In the genomic region with DNA sequence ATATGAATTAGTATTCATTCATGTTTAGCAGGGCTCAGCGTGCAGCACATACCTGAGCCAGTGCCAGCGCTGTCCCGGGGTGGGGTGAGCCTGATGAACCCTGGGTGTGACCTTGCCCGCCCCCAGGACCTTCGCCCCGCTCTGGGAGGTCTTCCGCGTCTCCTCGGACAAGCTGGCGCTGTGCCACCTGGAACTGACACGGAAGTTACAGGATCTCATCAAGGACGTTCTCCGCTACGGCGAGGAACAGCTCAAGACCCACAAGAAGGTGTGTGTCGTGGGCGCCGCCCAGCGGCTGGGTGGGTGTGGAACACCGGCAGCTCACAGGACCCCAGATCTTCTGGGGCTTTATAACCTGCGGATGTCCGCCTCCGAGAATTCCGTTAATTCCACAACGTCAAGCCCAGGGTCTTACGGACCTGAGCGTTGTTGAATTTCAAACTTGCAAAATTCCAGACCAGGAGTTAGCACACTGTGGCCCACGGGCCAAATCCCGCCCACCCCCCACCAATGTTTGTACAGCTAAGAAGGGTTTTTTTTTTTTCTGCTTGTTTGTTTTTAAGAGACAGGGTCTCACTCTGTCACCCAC, we compare ENCODE assay signal across 1 cellular context.
A peak's percentile ranks its signal among the peaks of the same experiment; 100 is the strongest.
TF ChIP-seq lines count a peak whose summit lies in the region.

No MANE protein-coding gene starts in this region.

TF ChIP-seq in HepG2, 621 proteins besides CTCF, POLR2A, EP300 and RAD21 (continued from another document and continues in another):
- TF ChIP-seq, protein P1, sequence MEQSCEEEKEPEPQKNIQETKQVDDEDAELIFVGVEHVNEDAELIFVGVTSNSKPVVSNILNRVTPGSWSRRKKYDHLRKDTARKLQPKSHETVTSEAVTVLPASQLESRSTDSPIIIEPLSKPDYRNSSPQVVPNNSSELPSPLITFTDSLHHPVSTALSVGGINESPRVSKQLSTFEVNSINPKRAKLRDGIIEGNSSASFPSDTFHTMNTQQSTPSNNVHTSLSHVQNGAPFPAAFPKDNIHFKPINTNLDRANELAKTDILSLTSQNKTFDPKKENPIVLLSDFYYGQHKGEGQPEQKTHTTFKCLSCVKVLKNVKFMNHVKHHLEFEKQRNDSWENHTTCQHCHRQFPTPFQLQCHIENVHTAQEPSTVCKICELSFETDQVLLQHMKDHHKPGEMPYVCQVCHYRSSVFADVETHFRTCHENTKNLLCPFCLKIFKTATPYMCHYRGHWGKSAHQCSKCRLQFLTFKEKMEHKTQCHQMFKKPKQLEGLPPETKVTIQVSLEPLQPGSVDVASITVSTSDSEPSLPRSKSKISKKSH (CRISPR knock-in tag; IDR thresholded peaks at IDR 0.05; ENCODE audit: borderline replicate concordance): no peak
- TF ChIP-seq TBP (CRISPR knock-in tag; IDR thresholded peaks at IDR 0.05) (no peak), DPF2 (CRISPR knock-in tag; IDR thresholded peaks at IDR 0.05; ENCODE audit: borderline replicate concordance, low read depth) (0 out of 2 replicates have a peak, but pooled peaks have one; percentile 59), SRSF1 (optimal IDR thresholded peaks at IDR 0.05; ENCODE audit: low read depth, low read length) (no peak), ZNF10 (CRISPR knock-in tag; IDR thresholded peaks at IDR 0.05; ENCODE audit: borderline replicate concordance, low read depth) (no peak), HOXA7 (CRISPR knock-in tag; IDR thresholded peaks at IDR 0.05) (no peak), ZNF619 (CRISPR knock-in tag; IDR thresholded peaks at IDR 0.05) (no peak), RARA (CRISPR knock-in tag; IDR thresholded peaks at IDR 0.05) (peak; percentile 78), ZNF350 (CRISPR knock-in tag; IDR thresholded peaks at IDR 0.05; ENCODE audit: borderline replicate concordance, low read depth) (peak; percentile 63; the same call in 1 of the 2 replicates), ZSCAN31 (CRISPR knock-in tag; IDR thresholded peaks at IDR 0.05; ENCODE audit: low read depth) (no peak), ZNF160 (CRISPR knock-in tag; IDR thresholded peaks at IDR 0.05) (0 out of 2 replicates have a peak, but pooled peaks have one; percentile 53), REPIN1 (CRISPR knock-in tag; IDR thresholded peaks at IDR 0.05; ENCODE audit: borderline replicate concordance, low read depth) (0 out of 2 replicates have a peak, but pooled peaks have one; percentile 77), ZNF124 (CRISPR knock-in tag; IDR thresholded peaks at IDR 0.05) (peak; percentile 60; the same call in 1 of the 2 replicates), HDAC1 (CRISPR knock-in tag; IDR thresholded peaks at IDR 0.05) (peak; percentile 71), SIN3A (IDR thresholded peaks at IDR 0.05; ENCODE audit: borderline replicate concordance, low read depth, low read length) (no peak), RXRB (CRISPR knock-in tag; IDR thresholded peaks at IDR 0.05; ENCODE audit: borderline replicate concordance) (peak; percentile 87), NKX3-1 (CRISPR knock-in tag; IDR thresholded peaks at IDR 0.05) (no peak), HNRNPLL (IDR thresholded peaks at IDR 0.05; ENCODE audit: low read depth, low read length, poor library complexity, severe bottlenecking) (peak; percentile 48), PAX8 (CRISPR knock-in tag; IDR thresholded peaks at IDR 0.05; ENCODE audit: borderline replicate concordance) (no peak), ARNT (IDR thresholded peaks at IDR 0.05) (no peak), NFE2L2 (IDR thresholded peaks at IDR 0.05; ENCODE audit: low read length) (no peak), ZNF530 (CRISPR knock-in tag; IDR thresholded peaks at IDR 0.05; ENCODE audit: low read depth) (no peak), ZNF232 (CRISPR knock-in tag; IDR thresholded peaks at IDR 0.05; ENCODE audit: borderline replicate concordance) (peak; percentile 34; the same call in 1 of the 2 replicates), ZNF850 (CRISPR knock-in tag; conservative IDR thresholded peaks at IDR 0.05) (no peak), ESRRA (CRISPR knock-in tag; IDR thresholded peaks at IDR 0.05; ENCODE audit: low read depth) (peak; percentile 96)
- TF ChIP-seq, protein P2, sequence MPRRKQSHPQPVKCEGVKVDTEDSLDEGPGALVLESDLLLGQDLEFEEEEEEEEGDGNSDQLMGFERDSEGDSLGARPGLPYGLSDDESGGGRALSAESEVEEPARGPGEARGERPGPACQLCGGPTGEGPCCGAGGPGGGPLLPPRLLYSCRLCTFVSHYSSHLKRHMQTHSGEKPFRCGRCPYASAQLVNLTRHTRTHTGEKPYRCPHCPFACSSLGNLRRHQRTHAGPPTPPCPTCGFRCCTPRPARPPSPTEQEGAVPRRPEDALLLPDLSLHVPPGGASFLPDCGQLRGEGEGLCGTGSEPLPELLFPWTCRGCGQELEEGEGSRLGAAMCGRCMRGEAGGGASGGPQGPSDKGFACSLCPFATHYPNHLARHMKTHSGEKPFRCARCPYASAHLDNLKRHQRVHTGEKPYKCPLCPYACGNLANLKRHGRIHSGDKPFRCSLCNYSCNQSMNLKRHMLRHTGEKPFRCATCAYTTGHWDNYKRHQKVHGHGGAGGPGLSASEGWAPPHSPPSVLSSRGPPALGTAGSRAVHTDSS (CRISPR knock-in tag; conservative IDR thresholded peaks at IDR 0.05): no peak
- TF ChIP-seq, protein P3, sequence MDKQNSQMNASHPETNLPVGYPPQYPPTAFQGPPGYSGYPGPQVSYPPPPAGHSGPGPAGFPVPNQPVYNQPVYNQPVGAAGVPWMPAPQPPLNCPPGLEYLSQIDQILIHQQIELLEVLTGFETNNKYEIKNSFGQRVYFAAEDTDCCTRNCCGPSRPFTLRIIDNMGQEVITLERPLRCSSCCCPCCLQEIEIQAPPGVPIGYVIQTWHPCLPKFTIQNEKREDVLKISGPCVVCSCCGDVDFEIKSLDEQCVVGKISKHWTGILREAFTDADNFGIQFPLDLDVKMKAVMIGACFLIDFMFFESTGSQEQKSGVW (CRISPR knock-in tag; IDR thresholded peaks at IDR 0.05; ENCODE audit: borderline replicate concordance): no peak
- TF ChIP-seq, protein P4, sequence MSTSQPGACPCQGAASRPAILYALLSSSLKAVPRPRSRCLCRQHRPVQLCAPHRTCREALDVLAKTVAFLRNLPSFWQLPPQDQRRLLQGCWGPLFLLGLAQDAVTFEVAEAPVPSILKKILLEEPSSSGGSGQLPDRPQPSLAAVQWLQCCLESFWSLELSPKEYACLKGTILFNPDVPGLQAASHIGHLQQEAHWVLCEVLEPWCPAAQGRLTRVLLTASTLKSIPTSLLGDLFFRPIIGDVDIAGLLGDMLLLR (CRISPR knock-in tag; IDR thresholded peaks at IDR 0.05): no peak
- TF ChIP-seq, protein P5, sequence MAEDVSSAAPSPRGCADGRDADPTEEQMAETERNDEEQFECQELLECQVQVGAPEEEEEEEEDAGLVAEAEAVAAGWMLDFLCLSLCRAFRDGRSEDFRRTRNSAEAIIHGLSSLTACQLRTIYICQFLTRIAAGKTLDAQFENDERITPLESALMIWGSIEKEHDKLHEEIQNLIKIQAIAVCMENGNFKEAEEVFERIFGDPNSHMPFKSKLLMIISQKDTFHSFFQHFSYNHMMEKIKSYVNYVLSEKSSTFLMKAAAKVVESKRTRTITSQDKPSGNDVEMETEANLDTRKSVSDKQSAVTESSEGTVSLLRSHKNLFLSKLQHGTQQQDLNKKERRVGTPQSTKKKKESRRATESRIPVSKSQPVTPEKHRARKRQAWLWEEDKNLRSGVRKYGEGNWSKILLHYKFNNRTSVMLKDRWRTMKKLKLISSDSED (CRISPR knock-in tag; IDR thresholded peaks at IDR 0.05): no peak
- TF ChIP-seq, protein P6, sequence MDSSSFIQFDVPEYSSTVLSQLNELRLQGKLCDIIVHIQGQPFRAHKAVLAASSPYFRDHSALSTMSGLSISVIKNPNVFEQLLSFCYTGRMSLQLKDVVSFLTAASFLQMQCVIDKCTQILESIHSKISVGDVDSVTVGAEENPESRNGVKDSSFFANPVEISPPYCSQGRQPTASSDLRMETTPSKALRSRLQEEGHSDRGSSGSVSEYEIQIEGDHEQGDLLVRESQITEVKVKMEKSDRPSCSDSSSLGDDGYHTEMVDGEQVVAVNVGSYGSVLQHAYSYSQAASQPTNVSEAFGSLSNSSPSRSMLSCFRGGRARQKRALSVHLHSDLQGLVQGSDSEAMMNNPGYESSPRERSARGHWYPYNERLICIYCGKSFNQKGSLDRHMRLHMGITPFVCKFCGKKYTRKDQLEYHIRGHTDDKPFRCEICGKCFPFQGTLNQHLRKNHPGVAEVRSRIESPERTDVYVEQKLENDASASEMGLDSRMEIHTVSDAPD (CRISPR knock-in tag; IDR thresholded peaks at IDR 0.05): 0 out of 2 replicates have a peak, but pooled peaks have one; percentile 42
- TF ChIP-seq, protein P7, sequence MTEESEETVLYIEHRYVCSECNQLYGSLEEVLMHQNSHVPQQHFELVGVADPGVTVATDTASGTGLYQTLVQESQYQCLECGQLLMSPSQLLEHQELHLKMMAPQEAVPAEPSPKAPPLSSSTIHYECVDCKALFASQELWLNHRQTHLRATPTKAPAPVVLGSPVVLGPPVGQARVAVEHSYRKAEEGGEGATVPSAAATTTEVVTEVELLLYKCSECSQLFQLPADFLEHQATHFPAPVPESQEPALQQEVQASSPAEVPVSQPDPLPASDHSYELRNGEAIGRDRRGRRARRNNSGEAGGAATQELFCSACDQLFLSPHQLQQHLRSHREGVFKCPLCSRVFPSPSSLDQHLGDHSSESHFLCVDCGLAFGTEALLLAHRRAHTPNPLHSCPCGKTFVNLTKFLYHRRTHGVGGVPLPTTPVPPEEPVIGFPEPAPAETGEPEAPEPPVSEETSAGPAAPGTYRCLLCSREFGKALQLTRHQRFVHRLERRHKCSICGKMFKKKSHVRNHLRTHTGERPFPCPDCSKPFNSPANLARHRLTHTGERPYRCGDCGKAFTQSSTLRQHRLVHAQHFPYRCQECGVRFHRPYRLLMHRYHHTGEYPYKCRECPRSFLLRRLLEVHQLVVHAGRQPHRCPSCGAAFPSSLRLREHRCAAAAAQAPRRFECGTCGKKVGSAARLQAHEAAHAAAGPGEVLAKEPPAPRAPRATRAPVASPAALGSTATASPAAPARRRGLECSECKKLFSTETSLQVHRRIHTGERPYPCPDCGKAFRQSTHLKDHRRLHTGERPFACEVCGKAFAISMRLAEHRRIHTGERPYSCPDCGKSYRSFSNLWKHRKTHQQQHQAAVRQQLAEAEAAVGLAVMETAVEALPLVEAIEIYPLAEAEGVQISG (CRISPR knock-in tag; IDR thresholded peaks at IDR 0.05): peak; percentile 79
- TF ChIP-seq, protein P8, sequence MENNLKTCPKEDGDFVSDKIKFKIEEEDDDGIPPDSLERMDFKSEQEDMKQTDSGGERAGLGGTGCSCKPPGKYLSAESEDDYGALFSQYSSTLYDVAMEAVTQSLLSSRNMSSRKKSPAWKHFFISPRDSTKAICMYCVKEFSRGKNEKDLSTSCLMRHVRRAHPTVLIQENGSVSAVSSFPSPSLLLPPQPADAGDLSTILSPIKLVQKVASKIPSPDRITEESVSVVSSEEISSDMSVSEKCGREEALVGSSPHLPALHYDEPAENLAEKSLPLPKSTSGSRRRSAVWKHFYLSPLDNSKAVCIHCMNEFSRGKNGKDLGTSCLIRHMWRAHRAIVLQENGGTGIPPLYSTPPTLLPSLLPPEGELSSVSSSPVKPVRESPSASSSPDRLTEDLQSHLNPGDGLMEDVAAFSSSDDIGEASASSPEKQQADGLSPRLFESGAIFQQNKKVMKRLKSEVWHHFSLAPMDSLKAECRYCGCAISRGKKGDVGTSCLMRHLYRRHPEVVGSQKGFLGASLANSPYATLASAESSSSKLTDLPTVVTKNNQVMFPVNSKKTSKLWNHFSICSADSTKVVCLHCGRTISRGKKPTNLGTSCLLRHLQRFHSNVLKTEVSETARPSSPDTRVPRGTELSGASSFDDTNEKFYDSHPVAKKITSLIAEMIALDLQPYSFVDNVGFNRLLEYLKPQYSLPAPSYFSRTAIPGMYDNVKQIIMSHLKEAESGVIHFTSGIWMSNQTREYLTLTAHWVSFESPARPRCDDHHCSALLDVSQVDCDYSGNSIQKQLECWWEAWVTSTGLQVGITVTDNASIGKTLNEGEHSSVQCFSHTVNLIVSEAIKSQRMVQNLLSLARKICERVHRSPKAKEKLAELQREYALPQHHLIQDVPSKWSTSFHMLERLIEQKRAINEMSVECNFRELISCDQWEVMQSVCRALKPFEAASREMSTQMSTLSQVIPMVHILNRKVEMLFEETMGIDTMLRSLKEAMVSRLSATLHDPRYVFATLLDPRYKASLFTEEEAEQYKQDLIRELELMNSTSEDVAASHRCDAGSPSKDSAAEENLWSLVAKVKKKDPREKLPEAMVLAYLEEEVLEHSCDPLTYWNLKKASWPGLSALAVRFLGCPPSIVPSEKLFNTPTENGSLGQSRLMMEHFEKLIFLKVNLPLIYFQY (CRISPR knock-in tag; IDR thresholded peaks at IDR 0.05; ENCODE audit: borderline replicate concordance): no peak
- TF ChIP-seq, protein P9, sequence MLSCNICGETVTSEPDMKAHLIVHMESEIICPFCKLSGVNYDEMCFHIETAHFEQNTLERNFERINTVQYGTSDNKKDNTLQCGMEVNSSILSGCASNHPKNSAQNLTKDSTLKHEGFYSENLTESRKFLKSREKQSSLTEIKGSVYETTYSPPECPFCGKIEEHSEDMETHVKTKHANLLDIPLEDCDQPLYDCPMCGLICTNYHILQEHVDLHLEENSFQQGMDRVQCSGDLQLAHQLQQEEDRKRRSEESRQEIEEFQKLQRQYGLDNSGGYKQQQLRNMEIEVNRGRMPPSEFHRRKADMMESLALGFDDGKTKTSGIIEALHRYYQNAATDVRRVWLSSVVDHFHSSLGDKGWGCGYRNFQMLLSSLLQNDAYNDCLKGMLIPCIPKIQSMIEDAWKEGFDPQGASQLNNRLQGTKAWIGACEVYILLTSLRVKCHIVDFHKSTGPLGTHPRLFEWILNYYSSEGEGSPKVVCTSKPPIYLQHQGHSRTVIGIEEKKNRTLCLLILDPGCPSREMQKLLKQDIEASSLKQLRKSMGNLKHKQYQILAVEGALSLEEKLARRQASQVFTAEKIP (CRISPR knock-in tag; IDR thresholded peaks at IDR 0.05; ENCODE audit: borderline replicate concordance): no peak
- TF ChIP-seq, protein P10, sequence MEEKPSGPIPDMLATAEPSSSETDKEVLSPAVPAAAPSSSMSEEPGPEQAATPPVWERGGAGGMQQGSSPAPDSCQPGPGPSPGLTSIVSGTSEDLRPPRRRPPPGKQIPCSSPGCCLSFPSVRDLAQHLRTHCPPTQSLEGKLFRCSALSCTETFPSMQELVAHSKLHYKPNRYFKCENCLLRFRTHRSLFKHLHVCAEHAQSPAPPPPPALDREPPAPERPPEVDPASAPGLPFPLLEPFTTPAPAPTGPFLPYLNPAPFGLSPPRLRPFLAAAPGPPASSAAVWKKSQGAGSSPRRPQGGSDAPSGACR (CRISPR knock-in tag; IDR thresholded peaks at IDR 0.05): no peak
- TF ChIP-seq, protein P11, sequence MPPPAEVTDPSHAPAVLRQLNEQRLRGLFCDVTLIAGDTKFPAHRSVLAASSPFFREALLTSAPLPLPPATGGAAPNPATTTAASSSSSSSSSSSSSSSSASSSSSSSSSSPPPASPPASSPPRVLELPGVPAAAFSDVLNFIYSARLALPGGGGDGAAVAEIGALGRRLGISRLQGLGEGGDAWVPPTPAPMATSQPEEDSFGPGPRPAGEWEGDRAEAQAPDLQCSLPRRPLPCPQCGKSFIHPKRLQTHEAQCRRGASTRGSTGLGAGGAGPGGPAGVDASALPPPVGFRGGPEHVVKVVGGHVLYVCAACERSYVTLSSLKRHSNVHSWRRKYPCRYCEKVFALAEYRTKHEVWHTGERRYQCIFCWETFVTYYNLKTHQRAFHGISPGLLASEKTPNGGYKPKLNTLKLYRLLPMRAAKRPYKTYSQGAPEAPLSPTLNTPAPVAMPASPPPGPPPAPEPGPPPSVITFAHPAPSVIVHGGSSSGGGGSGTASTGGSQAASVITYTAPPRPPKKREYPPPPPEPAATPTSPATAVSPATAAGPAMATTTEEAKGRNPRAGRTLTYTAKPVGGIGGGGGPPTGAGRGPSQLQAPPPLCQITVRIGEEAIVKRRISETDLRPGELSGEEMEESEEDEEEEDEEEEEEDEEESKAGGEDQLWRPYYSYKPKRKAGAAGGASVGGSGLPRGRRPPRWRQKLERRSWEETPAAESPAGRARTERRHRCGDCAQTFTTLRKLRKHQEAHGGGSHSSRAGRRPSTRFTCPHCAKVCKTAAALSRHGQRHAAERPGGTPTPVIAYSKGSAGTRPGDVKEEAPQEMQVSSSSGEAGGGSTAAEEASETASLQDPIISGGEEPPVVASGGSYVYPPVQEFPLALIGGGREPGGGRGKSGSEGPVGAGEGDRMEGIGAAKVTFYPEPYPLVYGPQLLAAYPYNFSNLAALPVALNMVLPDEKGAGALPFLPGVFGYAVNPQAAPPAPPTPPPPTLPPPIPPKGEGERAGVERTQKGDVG (CRISPR knock-in tag; IDR thresholded peaks at IDR 0.05; ENCODE audit: borderline replicate concordance): no peak
